In the genomic region with DNA sequence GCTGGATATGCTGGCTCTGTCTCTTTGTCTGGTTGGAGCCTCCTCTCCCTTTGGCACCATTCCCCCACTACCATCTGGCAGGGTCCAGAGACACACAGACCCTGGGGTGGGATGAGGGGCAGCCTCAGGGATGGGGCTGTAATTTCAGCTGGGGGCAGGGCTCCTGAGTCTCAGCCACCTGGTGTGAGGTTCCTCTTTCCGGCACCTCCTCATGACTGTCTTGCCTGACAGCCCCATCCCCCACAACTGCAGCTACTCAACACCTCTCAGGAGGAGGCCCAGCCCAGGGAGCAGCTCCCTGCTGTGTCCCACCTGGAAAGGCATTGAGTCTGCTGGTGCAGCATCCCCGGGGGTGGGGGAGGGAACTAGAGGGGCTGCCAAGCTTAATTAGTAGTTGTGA, we compare ENCODE assay signal across 8 cellular contexts. TPM values are rescaled to one million over a fixed set of nuclear protein-coding genes. Genes with fewer than 3 reads are reported as not detected.
DNase-seq lines count a peak whose midpoint lies in the region; ATAC-seq lines count a peak whose summit lies in the region.
"Had no signal": no experiment of that assay in that cellular context is flagged by ENCODE, and none has a peak within 500 bp of the region (broad histone marks: within the 10 kb centered on the region; RNA-seq: fewer than 3 reads in every experiment).

No MANE protein-coding gene starts in this region.

- no peaks in the 10 kb centered on the region for H3K36me3 Mint-ChIP-seq in memory B cell
- no peaks in the 10 kb centered on the region for H3K36me3 Mint-ChIP-seq in natural killer cell treated with Interleukin-12 subunit alpha and Interleukin-12 subunit beta and Interleukin-15 and Interleukin-18, amount 100 ng/mL, for 72 hours
- H3K36me3 Mint-ChIP-seq: T-cell had no signal

- H3K27me3 Mint-ChIP-seq in memory B cell: no peaks in the 10 kb centered on the region
- H3K27me3 Mint-ChIP-seq in natural killer cell treated with Interleukin-12 subunit alpha and Interleukin-12 subunit beta and Interleukin-15 and Interleukin-18, amount 100 ng/mL, for 72 hours: no peaks in the 10 kb centered on the region
- H3K27me3 Mint-ChIP-seq: T-cell had no signal

- no peak overlapping the region for H3K4me3 Mint-ChIP-seq in memory B cell
- no peak overlapping the region for H3K4me3 Mint-ChIP-seq in natural killer cell treated with Interleukin-12 subunit alpha and Interleukin-12 subunit beta and Interleukin-15 and Interleukin-18, amount 100 ng/mL, for 72 hours

- ATAC-seq in GM18907 (IDR thresholded peaks at IDR 0.05; ENCODE audit: unreplicated experiment) (peak; percentile 81), HG02623 (IDR thresholded peaks at IDR 0.05; ENCODE audit: unreplicated experiment) (peak; percentile 72), memory B cell (ENCODE audit: low read depth) (peak; percentile 86), HG02840 (IDR thresholded peaks at IDR 0.05; ENCODE audit: low FRiP score, unreplicated experiment) (no peak)
- no peak for ATAC-seq in natural killer cell treated with Interleukin-12 subunit alpha and Interleukin-12 subunit beta and Interleukin-15 and Interleukin-18, amount 100 ng/mL, for 72 hours
- ATAC-seq: T-cell had no signal

- DNase-seq in NCI-H1092 treated with DMSO at 0.1 percent for 48 hours (lab: John Stamatoyannopoulos, UW) (peak; percentile 64), memory B cell (ENCODE audit: low spot score in 2 of 2) (peak; percentile 56 to 64), SIG-M5 treated with dmso at 0.1 percent for 504 hours (lab: John Stamatoyannopoulos, UW; ENCODE audit: unreplicated experiment) (no peak)
- no peak for DNase-seq in natural killer cell treated with Interleukin-12 subunit alpha and Interleukin-12 subunit beta and Interleukin-15 and Interleukin-18, amount 100 ng/mL, for 72 hours (ENCODE audit: low spot score)

- H3K27ac Mint-ChIP-seq in memory B cell: peak overlapping the region; percentile 28
- no peak overlapping the region for H3K27ac Mint-ChIP-seq in natural killer cell treated with Interleukin-12 subunit alpha and Interleukin-12 subunit beta and Interleukin-15 and Interleukin-18, amount 100 ng/mL, for 72 hours

- peaks cover 37% of the 10 kb centered on the region for H3K4me1 Mint-ChIP-seq in memory B cell
- H3K4me1 Mint-ChIP-seq in natural killer cell treated with Interleukin-12 subunit alpha and Interleukin-12 subunit beta and Interleukin-15 and Interleukin-18, amount 100 ng/mL, for 72 hours (ENCODE audit: low read depth in 2 of 2): peaks cover 12 to 15% of the 10 kb centered on the region in 2 donors

- no peaks in the 10 kb centered on the region for H3K9me3 Mint-ChIP-seq in memory B cell
- H3K9me3 Mint-ChIP-seq in natural killer cell treated with Interleukin-12 subunit alpha and Interleukin-12 subunit beta and Interleukin-15 and Interleukin-18, amount 100 ng/mL, for 72 hours: no peaks in the 10 kb centered on the region
- H3K9me3 Mint-ChIP-seq: T-cell had no signal

RNA-seq across cellular contexts. Expression of a gene that starts 11.7 kb away (rescaled TPM):
- 1,000 to 10,000 TPM; 1,429 to 1,580 TPM for total RNA-seq in natural killer cell treated with Interleukin-12 subunit alpha and Interleukin-12 subunit beta and Interleukin-15 and Interleukin-18, amount 100 ng/mL, for 72 hours

RNA-seq across cellular contexts. Expression of a gene that starts 46.7 kb away (rescaled TPM):
- total RNA-seq in natural killer cell treated with Interleukin-12 subunit alpha and Interleukin-12 subunit beta and Interleukin-15 and Interleukin-18, amount 100 ng/mL, for 72 hours: 1 to 10 TPM; 4.0 to 7.8 TPM

RNA-seq across cellular contexts. Expression of a gene that starts 48.5 kb away (rescaled TPM):
- 100 to 1,000 TPM; 767 to 771 TPM for total RNA-seq in natural killer cell treated with Interleukin-12 subunit alpha and Interleukin-12 subunit beta and Interleukin-15 and Interleukin-18, amount 100 ng/mL, for 72 hours

Comparison
In these comparisons a context has a peak if more than half of its experiments do, and no peak if none do; other contexts are left out.
1. ATAC-seq: peak in GM18907 (single experiment), HG02623 (single experiment) and memory B cell (single experiment); none in HG02840 (single experiment) and natural killer cell treated with Interleukin-12 subunit alpha and Interleukin-12 subunit beta and Interleukin-15 and Interleukin-18, amount 100 ng/mL, for 72 hours (0 of 2).
2. DNase-seq: peak in NCI-H1092 treated with DMSO at 0.1 percent for 48 hours (single experiment) and memory B cell (2 of 2); none in natural killer cell treated with Interleukin-12 subunit alpha and Interleukin-12 subunit beta and Interleukin-15 and Interleukin-18, amount 100 ng/mL, for 72 hours (single experiment) and SIG-M5 treated with dmso at 0.1 percent for 504 hours (single experiment).